In genomic region chr19:10603873-10604459, GRCh38 we compare ENCODE assay signal across 8 cellular contexts. TPM values are rescaled to one million over a fixed set of nuclear protein-coding genes. Genes with fewer than 3 reads are reported as not detected.
DNase-seq lines count a peak whose midpoint lies in the region; ATAC-seq and TF ChIP-seq lines count a peak whose summit lies in the region.

No MANE protein-coding gene starts in this region.

- H3K27me3 ChIP-seq in SJSA1 (replicated peaks) (no peaks in the 10 kb centered on the region), breast epithelium (no peaks in the 10 kb centered on the region), uterus (no peaks in the 10 kb centered on the region)

- peak overlapping the region; percentile 87 for H3K27ac ChIP-seq in SJSA1
- peak overlapping the region; percentile 89 to 98 for H3K27ac ChIP-seq in breast epithelium
- H3K27ac ChIP-seq in uterus: peak overlapping the region; percentile 89 to 91

- ATAC-seq in mucosa of descending colon (peak; percentile 36), HG02588 (IDR thresholded peaks at IDR 0.05; ENCODE audit: unreplicated experiment) (no peak)

- H3K36me3 ChIP-seq in SJSA1 (peaks cover 7% of the 10 kb centered on the region), breast epithelium (no peaks in the 10 kb centered on the region), mucosa of descending colon (ENCODE audit: low read depth) (no peaks in the 10 kb centered on the region), uterus (no peaks in the 10 kb centered on the region)

- intact Hi-C loops in breast epithelium (cut with DNase I; ENCODE audit: low total_unique reads): no loop called here
- intact Hi-C loops in mucosa of descending colon (cut with DNase I, micrococcal nuclease): no loop called here
- intact Hi-C loops in uterus (cut with DNase I; ENCODE audit: low total_unique reads): no loop called here

- H3K9me3 ChIP-seq in SJSA1 (replicated peaks) (no peaks in the 10 kb centered on the region), breast epithelium (no peaks in the 10 kb centered on the region), mucosa of descending colon (no peaks in the 10 kb centered on the region), uterus (no peaks in the 10 kb centered on the region)

- no peak for TF ChIP-seq POLR2A in breast epithelium (IDR thresholded peaks at IDR 0.05)
- TF ChIP-seq POLR2A in uterus (IDR thresholded peaks at IDR 0.05): no peak

- no peak for TF ChIP-seq CTCF in breast epithelium (IDR thresholded peaks at IDR 0.05)
- TF ChIP-seq CTCF in mucosa of descending colon (IDR thresholded peaks at IDR 0.05): no peak
- TF ChIP-seq CTCF in uterus (IDR thresholded peaks at IDR 0.05): no peak

- peak overlapping the region; percentile 96 for H3K4me3 ChIP-seq in SJSA1
- peak overlapping the region; percentile 92 to 100 (median 98) for H3K4me3 ChIP-seq in breast epithelium
- no peak overlapping the region for H3K4me3 ChIP-seq in mucosa of descending colon
- peak overlapping the region in 1 of 2 donors; percentile 91 for H3K4me3 ChIP-seq in uterus

- peaks cover 23% of the 10 kb centered on the region for H3K4me1 ChIP-seq in SJSA1 (replicated peaks)
- H3K4me1 ChIP-seq in breast epithelium: peaks cover 8 to 11% of the 10 kb centered on the region in 2 donors
- H3K4me1 ChIP-seq in mucosa of descending colon (ENCODE audit: low read depth): peaks cover 6% of the 10 kb centered on the region
- peaks cover 0 to 5% of the 10 kb centered on the region in 2 donors for H3K4me1 ChIP-seq in uterus

- peak in 5 of 6 experiments; percentile 25 to 70 (median 60) for DNase-seq in stimulated activated naive CD4-positive, alpha-beta T cell (lab: John Stamatoyannopoulos, UW)
- no peak for DNase-seq in stimulated activated naive CD4-positive, alpha-beta T cell treated with Interleukin-2 at 50 U/mL for 16 hours (lab: John Stamatoyannopoulos, UW)
- DNase-seq in SJSA1 (ENCODE audit: low read depth in 1 of 2, low spot score in 2 of 2): peak; percentile 60 to 80
- no peak for DNase-seq in breast epithelium (ENCODE audit: low spot score in 2 of 2)
- no peak for DNase-seq in mucosa of descending colon
- no peak for DNase-seq in uterus
- no peak for DNase-seq in NCI-H187 treated with DMSO at 0.1 percent for 48 hours (lab: John Stamatoyannopoulos, UW)

RNA-seq across cellular contexts. Expression of gene AP1M2, which starts 16.9 kb away (rescaled TPM):
- total RNA-seq in SJSA1 (2014; rRNA removed; shearing (Covaris generic)): 4.9 and 9.9 TPM in 2 replicates
- total RNA-seq in breast epithelium: 10 to 100 TPM in 2 of 3 donors, not detected in 1; 34.1 to 49.9 TPM
- 100 to 1,000 TPM in 2 of 3 donors, 10 to 100 TPM in 1; 42.6 to 140 (median 131) TPM for total RNA-seq in mucosa of descending colon
- 10 to 100 TPM in 2 of 4 donors, not detected in 2; 14.9 to 16.7 TPM for total RNA-seq in uterus

RNA-seq across cellular contexts. Expression of gene SLC44A2, which starts 21.4 kb away (rescaled TPM):
- 30.1 and 86.8 TPM in 2 replicates for total RNA-seq in SJSA1 (2014; rRNA removed; shearing (Covaris generic))
- 10 to 100 TPM; 63.0 to 92.5 (median 67.5) TPM for total RNA-seq in breast epithelium
- 100 to 1,000 TPM in 2 of 3 donors, 10 to 100 TPM in 1; 90.0 to 179 (median 116) TPM for total RNA-seq in mucosa of descending colon
- 100 to 1,000 TPM in 1 of 4 donors, 10 to 100 TPM in 3; 38.5 to 107 (median 65.8) TPM for total RNA-seq in uterus

RNA-seq across cellular contexts. Expression of gene CDKN2D, which starts 35.2 kb away (rescaled TPM):
- total RNA-seq in SJSA1 (2014; rRNA removed; shearing (Covaris generic)): 28.1 and 36.6 TPM in 2 replicates
- total RNA-seq in breast epithelium: 1 to 10 TPM; 5.3 to 9.4 (median 8.8) TPM
- total RNA-seq in mucosa of descending colon: 10 to 100 TPM in 2 of 3 donors, 1 to 10 TPM in 1; 6.1 to 12.1 (median 11.9) TPM
- 10 to 100 TPM in 1 of 4 donors, 1 to 10 TPM in 3; 7.7 to 14.6 (median 7.8) TPM for total RNA-seq in uterus

RNA-seq across cellular contexts. Expression of gene KRI1, which starts 38.2 kb away (rescaled TPM):
- 15.2 and 19.2 TPM in 2 replicates for total RNA-seq in SJSA1 (2014; rRNA removed; shearing (Covaris generic))
- total RNA-seq in breast epithelium: 10 to 100 TPM; 16.4 to 23.6 (median 17.6) TPM
- 10 to 100 TPM; 12.0 to 23.3 (median 17.0) TPM for total RNA-seq in mucosa of descending colon
- 100 to 1,000 TPM in 1 of 4 donors, 10 to 100 TPM in 2, 1 to 10 TPM in 1; 9.0 to 152 (median 27.6) TPM for total RNA-seq in uterus

RNA-seq across cellular contexts. Expression of gene ILF3, which starts 50.2 kb away (rescaled TPM):
- 123 and 210 TPM in 2 replicates for total RNA-seq in SJSA1 (2014; rRNA removed; shearing (Covaris generic))
- total RNA-seq in breast epithelium (100 to 1,000 TPM in 2 of 3 donors, 10 to 100 TPM in 1; 80.2 to 166 (median 115) TPM), mucosa of descending colon (100 to 1,000 TPM; 151 to 213 (median 178) TPM), uterus (100 to 1,000 TPM in 2 of 4 donors, 10 to 100 TPM in 2; 57.1 to 282 (median 138) TPM)

Comparison
In these comparisons a context has a peak if more than half of its experiments do, and no peak if none do; other contexts are left out.
1. DNase-seq: peak in stimulated activated naive CD4-positive, alpha-beta T cell (5 of 6) and SJSA1 (2 of 2); none in stimulated activated naive CD4-positive, alpha-beta T cell treated with Interleukin-2 at 50 U/mL for 16 hours (single experiment), breast epithelium (0 of 2), mucosa of descending colon (0 of 3), uterus (0 of 2) and NCI-H187 treated with DMSO at 0.1 percent for 48 hours (single experiment).
2. Peak in every context shown above with its lines, with median percentiles within 50 percentile points of each other: H3K27ac ChIP-seq.